22 cellular contexts compared by ENCODE assay signal in the genomic region with DNA sequence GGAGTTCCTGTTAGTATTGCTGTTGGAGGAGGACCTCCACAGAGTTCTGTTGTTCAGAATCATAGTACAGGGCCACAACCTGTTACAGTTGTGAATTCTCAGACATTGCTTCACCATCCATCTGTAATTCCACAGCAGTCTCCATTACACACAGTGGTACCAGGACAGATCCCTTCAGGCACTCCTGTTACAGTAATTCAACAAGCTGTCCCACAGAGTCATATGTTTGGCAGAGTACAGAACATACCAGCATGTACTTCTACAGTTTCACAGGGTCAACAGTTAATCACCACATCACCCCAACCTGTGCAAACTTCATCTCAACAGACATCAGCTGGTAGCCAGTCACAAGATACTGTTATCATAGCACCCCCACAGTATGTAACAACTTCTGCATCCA.
A peak's percentile ranks its signal among the peaks of the same experiment; 100 is the strongest.
DNase-seq lines count a peak whose midpoint lies in the region; ATAC-seq and TF ChIP-seq lines count a peak whose summit lies in the region.
"Had no signal": no experiment of that assay in that cellular context is flagged by ENCODE, and none has a peak within 500 bp of the region (broad histone marks: within the 10 kb centered on the region; RNA-seq: fewer than 3 reads in every experiment).

No MANE protein-coding gene starts in this region.

- H3K36me3 ChIP-seq in gastrocnemius medialis (peaks cover 0 to 40% of the 10 kb centered on the region in 2 donors), testis (ENCODE audit: low read depth, missing control alignments) (no peaks in the 10 kb centered on the region)

- peak; percentile 3 for DNase-seq in LHCN-M2 (ENCODE audit: low read depth)
- no peak for DNase-seq in central memory CD8-positive, alpha-beta T cell (ENCODE audit: low spot score in 2 of 2)
- no peak for DNase-seq in endothelial cell (ENCODE audit: low spot score)
- peak; percentile 16 to 24 for DNase-seq in gastrocnemius medialis
- DNase-seq in NCI-H1417 treated with DMSO at 0.1 percent for 48 hours (lab: John Stamatoyannopoulos, UW) = no peak
- DNase-seq in posterior cingulate gyrus = no peak
- no peak for DNase-seq in testis
- DNase-seq: 8988T; ACHN; AML-193; BE2C; CD4-positive, alpha-beta T cell; CD8-positive, alpha-beta memory T cell; DMS53; DMS79 treated with DMSO at 0.1 percent for 48 hours; GF-D8; GOT3; H7; HCEC 1CT had no signal

- no peaks in the 10 kb centered on the region for H3K27me3 Mint-ChIP-seq in central memory CD8-positive, alpha-beta T cell
- peaks cover 2% of the 10 kb centered on the region for H3K27me3 Mint-ChIP-seq in endothelial cell (ENCODE audit: unreplicated experiment)
- H3K27me3 Mint-ChIP-seq: CD4-positive, alpha-beta T cell; CD8-positive, alpha-beta memory T cell had no signal

- no peaks in the 10 kb centered on the region for H3K9me3 Mint-ChIP-seq in central memory CD8-positive, alpha-beta T cell
- no peaks in the 10 kb centered on the region for H3K9me3 Mint-ChIP-seq in endothelial cell (ENCODE audit: unreplicated experiment)
- H3K9me3 Mint-ChIP-seq: CD14-positive monocyte; CD4-positive, alpha-beta T cell; CD8-positive, alpha-beta memory T cell had no signal

- intact Hi-C loops in gastrocnemius medialis (cut with DNase I; ENCODE audit: low total_unique reads) = no loop called here
- intact Hi-C loops in posterior cingulate gyrus (cut with DNase I) = no loop called here
- intact Hi-C loops in testis (cut with DNase I; ENCODE audit: low total_unique reads) = no loop called here

- no peak overlapping the region for H3K4me3 ChIP-seq in gastrocnemius medialis
- no peak overlapping the region for H3K4me3 ChIP-seq in testis
- H3K4me3 ChIP-seq: A549; BLaER1 treated with 17β-estradiol and CSF1 and Interleukin-3, amounts not matched to agents 10 nM and 100 nM had no signal

- H3K27ac ChIP-seq in gastrocnemius medialis = peak overlapping the region in 3 of 4 donors; percentile 37 to 68 (median 47)
- H3K27ac ChIP-seq in testis = no peak overlapping the region
- H3K27ac ChIP-seq: A549; BLaER1 treated with 17β-estradiol and CSF1 and Interleukin-3, amounts not matched to agents 10 nM and 100 nM had no signal

- TF ChIP-seq POLR2A in gastrocnemius medialis (IDR thresholded peaks at IDR 0.05) = no peak
- TF ChIP-seq POLR2A in testis (IDR thresholded peaks at IDR 0.05) = no peak

- no peak for ATAC-seq in central memory CD8-positive, alpha-beta T cell (replicated peaks; ENCODE audit: extremely low read depth, poor library complexity, severe bottlenecking)
- peak; percentile 92 to 98 for ATAC-seq in gastrocnemius medialis
- ATAC-seq: A549 had no signal

- H3K4me1 ChIP-seq in gastrocnemius medialis (peaks cover 0 to 12% of the 10 kb centered on the region in 2 donors), testis (no peaks in the 10 kb centered on the region)
- H3K4me1 ChIP-seq: A549; BE2C; BLaER1 treated with 17β-estradiol and CSF1 and Interleukin-3, amounts not matched to agents 10 nM and 100 nM had no signal

- H3K4me1 Mint-ChIP-seq in central memory CD8-positive, alpha-beta T cell = no peaks in the 10 kb centered on the region
- no peaks in the 10 kb centered on the region for H3K4me1 Mint-ChIP-seq in endothelial cell (ENCODE audit: unreplicated experiment)
- H3K4me1 Mint-ChIP-seq: CD14-positive monocyte had no signal

- no peaks in the 10 kb centered on the region for H3K27me3 ChIP-seq in gastrocnemius medialis
- H3K27me3 ChIP-seq in testis = no peaks in the 10 kb centered on the region
- H3K27me3 ChIP-seq: BE2C; BLaER1 treated with 17β-estradiol and CSF1 and Interleukin-3, amounts not matched to agents 10 nM and 100 nM had no signal

- TF ChIP-seq CTCF in endothelial cell (IDR thresholded peaks at IDR 0.05; ENCODE audit: unreplicated experiment) (no peak), gastrocnemius medialis (IDR thresholded peaks at IDR 0.05 in 4 of 5, conservative IDR thresholded peaks at IDR 0.05 in 1 of 5) (no peak), testis (IDR thresholded peaks at IDR 0.05) (no peak)

- H3K36me3 Mint-ChIP-seq in central memory CD8-positive, alpha-beta T cell (ENCODE audit: insufficient read depth) = peaks cover 36% of the 10 kb centered on the region
- H3K36me3 Mint-ChIP-seq in endothelial cell (ENCODE audit: low read depth, unreplicated experiment) = peaks cover 36% of the 10 kb centered on the region

- H3K9me3 ChIP-seq in gastrocnemius medialis (no peaks in the 10 kb centered on the region), testis (no peaks in the 10 kb centered on the region)
- H3K9me3 ChIP-seq: A549; BE2C; BLaER1 treated with 17β-estradiol and CSF1 and Interleukin-3, amounts not matched to agents 10 nM and 100 nM had no signal

- H3K27ac Mint-ChIP-seq in central memory CD8-positive, alpha-beta T cell (ENCODE audit: low read depth) = peak overlapping the region; percentile 51
- H3K27ac Mint-ChIP-seq in endothelial cell (ENCODE audit: unreplicated experiment) = no peak overlapping the region
- H3K27ac Mint-ChIP-seq: CD4-positive, alpha-beta T cell; CD8-positive, alpha-beta memory T cell had no signal

- no peak overlapping the region for H3K4me3 Mint-ChIP-seq in central memory CD8-positive, alpha-beta T cell
- H3K4me3 Mint-ChIP-seq in endothelial cell (ENCODE audit: unreplicated experiment) = peak overlapping the region; percentile 14
- H3K4me3 Mint-ChIP-seq: CD14-positive monocyte; CD4-positive, alpha-beta T cell; CD8-positive, alpha-beta memory T cell had no signal

- in situ Hi-C loops in gastrocnemius medialis (cut with MboI; ENCODE audit: low sequenced_read_pairs in 4 of 4) = loop anchor here in 1 of 4 donors (25.0 kb wide), 1 partner anchor 313 kb away; no protein-coding TSS in a partner anchor

Comparison
In these comparisons a context has a peak if more than half of its experiments do, and no peak if none do; other contexts are left out.
1. DNase-seq: peak in LHCN-M2 (single experiment) and gastrocnemius medialis (2 of 2); none in central memory CD8-positive, alpha-beta T cell (0 of 2), endothelial cell (single experiment), NCI-H1417 treated with DMSO at 0.1 percent for 48 hours (single experiment), posterior cingulate gyrus (0 of 10) and testis (single experiment).
2. H3K27ac ChIP-seq: peak in gastrocnemius medialis (3 of 4); none in testis (0 of 2).